Comparison of ENCODE assay signal across 16 cellular contexts in the genomic region with DNA sequence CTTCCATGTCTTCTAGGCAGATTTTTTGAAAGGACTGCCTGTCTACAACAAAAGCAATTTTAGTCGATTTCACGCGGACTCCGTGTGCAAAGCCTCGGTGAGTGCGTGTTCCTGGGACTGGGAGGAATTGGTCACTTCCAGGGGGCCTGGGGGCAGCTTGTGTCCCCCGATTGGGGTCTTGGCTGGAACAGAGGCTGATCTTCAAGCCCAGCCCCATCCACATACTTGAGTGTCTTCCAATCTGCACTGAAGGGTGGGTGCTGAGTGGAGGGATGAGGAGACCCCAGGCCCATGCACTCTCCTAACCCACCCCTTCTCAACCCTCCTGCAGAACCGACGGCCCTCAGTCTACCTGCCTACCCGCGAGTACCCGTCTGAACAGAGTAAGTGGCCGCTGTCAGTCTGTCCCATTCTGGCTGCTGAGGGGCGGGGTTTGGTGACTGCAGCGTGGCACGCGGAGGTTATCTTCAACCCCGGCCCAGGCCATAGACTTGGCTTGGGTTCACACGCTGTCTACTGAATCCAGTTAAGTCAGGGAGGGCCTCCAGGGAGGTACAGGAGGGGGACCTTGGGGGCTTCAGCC. TPM values are rescaled to one million over a fixed set of nuclear protein-coding genes. Genes with fewer than 3 reads are reported as not detected.
A peak's percentile ranks its signal among the peaks of the same experiment; 100 is the strongest.
DNase-seq lines count a peak whose midpoint lies in the region; ATAC-seq and TF ChIP-seq lines count a peak whose summit lies in the region.
"Had no signal": no experiment of that assay in that cellular context is flagged by ENCODE, and none has a peak within 500 bp of the region (broad histone marks: within the 10 kb centered on the region; RNA-seq: fewer than 3 reads in every experiment).

No MANE protein-coding gene starts in this region.

- H3K4me1 ChIP-seq in HCT116 (ENCODE audit: control insufficient read depth in 1 of 2, insufficient read depth in 2 of 2, low read length in 2 of 2): peaks cover 37 to 51% of the 10 kb centered on the region in 2 experiments

- TF ChIP-seq CTCF in HCT116 (IDR thresholded peaks at IDR 0.05 in 2 of 3, conservative IDR thresholded peaks at IDR 0.05 in 1 of 3; ENCODE audit: borderline replicate concordance in 1 of 3, insufficient read depth in 1 of 3, low read depth in 2 of 3, low read length in 2 of 3) (no peak), neural crest cell (conservative IDR thresholded peaks at IDR 0.05) (no peak), type B pancreatic cell (conservative IDR thresholded peaks at IDR 0.05) (no peak)

- no peak for TF ChIP-seq POLR2A in HCT116 (IDR thresholded peaks at IDR 0.05; ENCODE audit: borderline replicate concordance, extremely low read depth, insufficient read depth, insufficient read length)

- no peak overlapping the region for H2AFZ ChIP-seq in HCT116 (ENCODE audit: low read depth, low read length, poor library complexity, severe bottlenecking)

- DNase-seq in HCT116 (ENCODE audit: low read depth, low spot score): no peak
- DNase-seq in astrocyte of the hippocampus (ENCODE audit: low read depth, low spot score): peak; percentile 0
- no peak for DNase-seq in neural crest cell (ENCODE audit: low read depth, low spot score)
- peak; percentile 69 for DNase-seq in type B pancreatic cell (ENCODE audit: extremely low spot score, unreplicated experiment)
- DNase-seq in stimulated activated naive B cell treated with anti-CD40 and anti-IgM and Interleukin-4, amounts not matched to agents 10 μg/mL and 1 μg/mL and 100 μg/mL, for 72 hours: no peak
- DNase-seq in SK-N-DZ (ENCODE audit: low spot score): no peak
- DNase-seq: ACHN, C1 segment of cervical spinal cord, DMS153, DMS79 treated with DMSO at 0.1 percent for 48 hours, EL, HFFc6 had no signal

- H3K9me2 ChIP-seq in HCT116 (ENCODE audit: insufficient read depth): no peaks in the 10 kb centered on the region

- peaks cover 8 to 19% of the 10 kb centered on the region in 2 experiments for H3K36me3 ChIP-seq in HCT116 (ENCODE audit: control insufficient read depth in 1 of 2, insufficient read depth in 2 of 2, low read length in 2 of 2)

- no peaks in the 10 kb centered on the region for H3K27me3 ChIP-seq in HCT116 (ENCODE audit: insufficient read depth, low read length)

- H3K79me2 ChIP-seq in HCT116 (ENCODE audit: insufficient read depth, low read length): peaks cover 47% of the 10 kb centered on the region

- BruUV-seq in HCT116 (replicated peaks; lab: Mats Ljungman, UMichigan): no TSS peak

- no peak for ATAC-seq in HCT116
- ATAC-seq in GM21737 (IDR thresholded peaks at IDR 0.05; ENCODE audit: unreplicated experiment): no peak
- ATAC-seq in stimulated activated naive B cell treated with anti-CD40 and anti-IgM and Interleukin-4, amounts not matched to agents 10 μg/mL and 1 μg/mL and 100 μg/mL, for 72 hours (replicated peaks): no peak

- RAD21 ChIA-PET in HCT116 (lab: Charles Lee; ENCODE audit: low non-redundant PET in 1 of 2, low total read pairs in 2 of 2, uncharacterized antibody in 2 of 2, unreplicated experiment in 2 of 2): no interaction called here

- H3K9ac ChIP-seq in HCT116 (ENCODE audit: low read length): no peak overlapping the region

- POLR2A ChIA-PET in HCT116 (lab: Charles Lee): no interaction called here

- H3K27ac ChIP-seq in HCT116 (ENCODE audit: low read depth, low read length): peak overlapping the region; percentile 24; the same call in 1 of the 2 replicates

- H3K4me2 ChIP-seq in HCT116 (ENCODE audit: low read length): no peak overlapping the region

- H3K27me3 Mint-ChIP-seq in neural crest cell (ENCODE audit: low read depth) (no peaks in the 10 kb centered on the region), type B pancreatic cell (no peaks in the 10 kb centered on the region)
- no peaks in the 10 kb centered on the region for H3K27me3 Mint-ChIP-seq in stimulated activated naive B cell treated with anti-CD40 and anti-IgM and Interleukin-4, amounts not matched to agents 10 μg/mL and 1 μg/mL and 100 μg/mL, for 72 hours
- H3K27me3 Mint-ChIP-seq: B cell; CD4-positive, alpha-beta memory T cell had no signal

- H3K36me3 Mint-ChIP-seq in neural crest cell (ENCODE audit: low read depth): no peaks in the 10 kb centered on the region
- H3K36me3 Mint-ChIP-seq in type B pancreatic cell: peaks cover 12% of the 10 kb centered on the region
- peaks cover 32 to 34% of the 10 kb centered on the region in 2 donors for H3K36me3 Mint-ChIP-seq in stimulated activated naive B cell treated with anti-CD40 and anti-IgM and Interleukin-4, amounts not matched to agents 10 μg/mL and 1 μg/mL and 100 μg/mL, for 72 hours

- H3K4me3 ChIP-seq in HCT116 (replicated peaks in 1 of 2; ENCODE audit: low read depth in 1 of 2, low read length in 2 of 2): no peak overlapping the region
- H3K4me3 ChIP-seq: HAP-1 had no signal

- no peaks in the 10 kb centered on the region for H3K9me3 ChIP-seq in HCT116 (ENCODE audit: control insufficient read depth in 1 of 2, insufficient read depth in 1 of 2, low read depth in 1 of 2, low read length in 2 of 2)
- H3K9me3 ChIP-seq: HAP-1 had no signal

- no peaks in the 10 kb centered on the region for H4K20me1 ChIP-seq in HCT116 (ENCODE audit: insufficient read depth)

- H3K27ac Mint-ChIP-seq in neural crest cell (ENCODE audit: unreplicated experiment) (no peak overlapping the region), type B pancreatic cell (no peak overlapping the region)
- no peak overlapping the region for H3K27ac Mint-ChIP-seq in stimulated activated naive B cell treated with anti-CD40 and anti-IgM and Interleukin-4, amounts not matched to agents 10 μg/mL and 1 μg/mL and 100 μg/mL, for 72 hours
- H3K27ac Mint-ChIP-seq: B cell, HFFc6 had no signal

- CTCF ChIA-PET in HCT116 (lab: Charles Lee): no interaction called here

- H3K9me3 Mint-ChIP-seq in neural crest cell: no peaks in the 10 kb centered on the region
- no peaks in the 10 kb centered on the region for H3K9me3 Mint-ChIP-seq in type B pancreatic cell
- no peaks in the 10 kb centered on the region for H3K9me3 Mint-ChIP-seq in stimulated activated naive B cell treated with anti-CD40 and anti-IgM and Interleukin-4, amounts not matched to agents 10 μg/mL and 1 μg/mL and 100 μg/mL, for 72 hours
- H3K9me3 Mint-ChIP-seq: CD4-positive, alpha-beta memory T cell; HFFc6 had no signal

- TF ChIP-seq RAD21 in HCT116 (IDR thresholded peaks at IDR 0.05; ENCODE audit: low read depth): no peak

- intact Hi-C loops in HCT116 (cut with micrococcal nuclease): no loop called here

- H3K4me3 Mint-ChIP-seq in neural crest cell (peak overlapping the region; percentile 23), type B pancreatic cell (no peak overlapping the region)
- H3K4me3 Mint-ChIP-seq in stimulated activated naive B cell treated with anti-CD40 and anti-IgM and Interleukin-4, amounts not matched to agents 10 μg/mL and 1 μg/mL and 100 μg/mL, for 72 hours: no peak overlapping the region
- H3K4me3 Mint-ChIP-seq: B cell; CD4-positive, alpha-beta memory T cell; HFFc6 had no signal

- H3K4me1 Mint-ChIP-seq in neural crest cell (peaks cover 19% of the 10 kb centered on the region), type B pancreatic cell (ENCODE audit: unreplicated experiment) (peaks cover 13% of the 10 kb centered on the region)
- peaks cover 18 to 34% of the 10 kb centered on the region in 2 donors for H3K4me1 Mint-ChIP-seq in stimulated activated naive B cell treated with anti-CD40 and anti-IgM and Interleukin-4, amounts not matched to agents 10 μg/mL and 1 μg/mL and 100 μg/mL, for 72 hours

TF ChIP-seq in HCT116, 20 proteins besides CTCF, POLR2A, EP300 and RAD21 (continues in another document):
- TF ChIP-seq SRF (IDR thresholded peaks at IDR 0.05; ENCODE audit: low read depth): no peak
- no peak for TF ChIP-seq CEBPB (IDR thresholded peaks at IDR 0.05; ENCODE audit: low read depth)
- TF ChIP-seq MAX (IDR thresholded peaks at IDR 0.05): no peak
- no peak for TF ChIP-seq SIN3A (IDR thresholded peaks at IDR 0.05; ENCODE audit: low read depth)
- no peak for TF ChIP-seq TCF7L2 (IDR thresholded peaks at IDR 0.05; ENCODE audit: borderline replicate concordance, extremely low read depth, insufficient read depth, insufficient read length)
- TF ChIP-seq EZH2 (IDR thresholded peaks at IDR 0.05): no peak
- TF ChIP-seq JUND (IDR thresholded peaks at IDR 0.05): no peak
- TF ChIP-seq SP1 (IDR thresholded peaks at IDR 0.05; ENCODE audit: low read depth): no peak
- no peak for TF ChIP-seq ZNF274 (IDR thresholded peaks at IDR 0.05; ENCODE audit: low read depth, low read length)

RNA-seq across cellular contexts. Expression of gene DDA1, which starts 4.7 kb away (rescaled TPM):
- total RNA-seq in HCT116 (2021; ENCODE audit: unreplicated experiment) (68.6 TPM), neural crest cell (44.9 and 49.9 TPM in 2 replicates), type B pancreatic cell (ENCODE audit: low replicate concordance) (38.7 and 46.0 TPM in 2 replicates)
- polyA plus RNA-seq in HCT116 (2012): 65.0 and 72.6 TPM in 2 replicates
- polyA plus RNA-seq in SK-N-DZ (2014; cell fraction: cytosol; rRNA removed): 44.1 and 49.6 TPM in 2 replicates
- polyA plus RNA-seq in SK-N-DZ (2014; cell fraction: nucleus; rRNA removed): 23.0 and 29.2 TPM in 2 replicates

RNA-seq across cellular contexts. Expression of gene MRPL34, which starts 8.4 kb away (rescaled TPM):
- 114 TPM for total RNA-seq in HCT116 (2021; ENCODE audit: unreplicated experiment)
- polyA plus RNA-seq in HCT116 (2012): 53.8 and 68.6 TPM in 2 replicates
- 73.4 and 74.2 TPM in 2 replicates for total RNA-seq in neural crest cell
- 79.2 and 111 TPM in 2 replicates for total RNA-seq in type B pancreatic cell (ENCODE audit: low replicate concordance)
- polyA plus RNA-seq in SK-N-DZ (2014; cell fraction: cytosol; rRNA removed): 73.2 and 107 TPM in 2 replicates
- polyA plus RNA-seq in SK-N-DZ (2014; cell fraction: nucleus; rRNA removed): 61.5 and 94.1 TPM in 2 replicates

RNA-seq across cellular contexts. Expression of gene ABHD8, which starts 10.9 kb away (rescaled TPM):
- total RNA-seq in HCT116 (2021; ENCODE audit: unreplicated experiment) (5.2 TPM), neural crest cell (8.1 and 8.5 TPM in 2 replicates), type B pancreatic cell (ENCODE audit: low replicate concordance) (11.6 and 14.3 TPM in 2 replicates)
- 4.5 and 6.2 TPM in 2 replicates for polyA plus RNA-seq in HCT116 (2012)
- 20.4 and 20.5 TPM in 2 replicates for polyA plus RNA-seq in SK-N-DZ (2014; cell fraction: cytosol; rRNA removed)
- 9.9 and 11.1 TPM in 2 replicates for polyA plus RNA-seq in SK-N-DZ (2014; cell fraction: nucleus; rRNA removed)

RNA-seq across cellular contexts. Expression of gene ANO8, which starts 20.6 kb away (rescaled TPM):
- total RNA-seq in HCT116 (2021; ENCODE audit: unreplicated experiment) (22.9 TPM), neural crest cell (37.4 and 43.3 TPM in 2 replicates), type B pancreatic cell (ENCODE audit: low replicate concordance) (38.4 and 51.3 TPM in 2 replicates)
- 14.9 and 16.5 TPM in 2 replicates for polyA plus RNA-seq in HCT116 (2012)
- polyA plus RNA-seq in SK-N-DZ (2014; cell fraction: cytosol; rRNA removed): 9.5 and 13.7 TPM in 2 replicates
- 36.9 and 54.0 TPM in 2 replicates for polyA plus RNA-seq in SK-N-DZ (2014; cell fraction: nucleus; rRNA removed)

RNA-seq across cellular contexts. Expression of gene GTPBP3, which starts 23.3 kb away (rescaled TPM):
- total RNA-seq in HCT116 (2021; ENCODE audit: unreplicated experiment) (73.0 TPM), neural crest cell (57.8 TPM in 2 replicates), type B pancreatic cell (ENCODE audit: low replicate concordance) (40.0 and 48.4 TPM in 2 replicates)
- 36.5 and 41.5 TPM in 2 replicates for polyA plus RNA-seq in HCT116 (2012)
- 66.6 and 71.1 TPM in 2 replicates for polyA plus RNA-seq in SK-N-DZ (2014; cell fraction: cytosol; rRNA removed)
- polyA plus RNA-seq in SK-N-DZ (2014; cell fraction: nucleus; rRNA removed): 107 and 148 TPM in 2 replicates

Comparison
In these comparisons a context has a peak if more than half of its experiments do, and no peak if none do; other contexts are left out.
1. DNase-seq: peak in astrocyte of the hippocampus (single experiment) and type B pancreatic cell (single experiment); none in HCT116 (single experiment), neural crest cell (single experiment), stimulated activated naive B cell treated with anti-CD40 and anti-IgM and Interleukin-4, amounts not matched to agents 10 μg/mL and 1 μg/mL and 100 μg/mL, for 72 hours (single experiment) and SK-N-DZ (single experiment).